ENCODE assay signal across 1 cellular context in the genomic region with DNA sequence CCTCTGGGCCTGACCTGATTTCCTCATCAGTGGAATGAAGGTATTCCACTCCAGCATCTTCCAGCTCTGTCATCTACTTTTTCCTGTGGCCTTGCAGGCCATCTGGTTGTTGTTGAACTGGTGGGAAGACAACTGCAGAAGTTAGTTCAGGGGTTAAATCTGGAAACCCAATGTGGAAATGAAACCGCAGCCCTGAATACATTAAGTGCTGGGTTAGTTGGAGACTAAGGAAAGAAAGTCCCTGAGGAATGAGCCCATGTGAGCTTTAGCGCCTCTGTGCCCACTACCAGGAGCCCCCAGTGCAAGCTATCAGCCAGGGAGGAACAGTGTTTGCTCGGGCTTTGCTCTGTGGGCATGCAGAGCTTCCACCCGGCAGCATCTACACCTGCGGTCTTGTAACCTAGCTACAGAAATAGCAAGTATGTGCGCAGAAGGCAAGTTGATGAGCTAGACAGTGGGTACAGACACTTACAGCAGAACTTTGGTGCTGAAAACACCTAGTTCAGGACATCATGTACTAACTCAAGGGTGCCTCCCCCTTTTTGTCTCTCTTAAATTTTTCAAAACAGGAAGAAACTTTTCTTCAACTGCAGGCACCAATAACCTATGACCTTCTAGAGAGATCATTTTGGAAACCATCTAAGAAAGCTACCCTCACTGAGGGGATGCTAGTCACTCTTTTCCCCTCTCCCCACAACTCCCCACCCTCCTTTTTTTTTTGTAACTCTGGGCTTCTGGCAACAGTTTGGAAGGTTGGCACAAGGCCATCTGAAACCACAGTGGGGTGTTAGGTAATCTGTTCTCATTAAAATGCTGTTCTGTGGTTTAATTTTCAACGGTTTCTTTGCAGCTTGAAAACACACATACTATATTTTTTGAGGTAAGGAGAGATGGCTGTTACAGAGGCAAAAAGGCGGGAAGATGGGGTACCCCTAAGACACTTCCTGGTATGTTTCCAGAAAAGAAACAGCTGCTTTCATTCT.
TF ChIP-seq lines count a peak whose summit lies in the region.

No MANE protein-coding gene starts in this region.

TF ChIP-seq in GM12878, 131 proteins besides CTCF, POLR2A, EP300 and RAD21 (continued from another document and continues in another):
- TF ChIP-seq, protein P1, sequence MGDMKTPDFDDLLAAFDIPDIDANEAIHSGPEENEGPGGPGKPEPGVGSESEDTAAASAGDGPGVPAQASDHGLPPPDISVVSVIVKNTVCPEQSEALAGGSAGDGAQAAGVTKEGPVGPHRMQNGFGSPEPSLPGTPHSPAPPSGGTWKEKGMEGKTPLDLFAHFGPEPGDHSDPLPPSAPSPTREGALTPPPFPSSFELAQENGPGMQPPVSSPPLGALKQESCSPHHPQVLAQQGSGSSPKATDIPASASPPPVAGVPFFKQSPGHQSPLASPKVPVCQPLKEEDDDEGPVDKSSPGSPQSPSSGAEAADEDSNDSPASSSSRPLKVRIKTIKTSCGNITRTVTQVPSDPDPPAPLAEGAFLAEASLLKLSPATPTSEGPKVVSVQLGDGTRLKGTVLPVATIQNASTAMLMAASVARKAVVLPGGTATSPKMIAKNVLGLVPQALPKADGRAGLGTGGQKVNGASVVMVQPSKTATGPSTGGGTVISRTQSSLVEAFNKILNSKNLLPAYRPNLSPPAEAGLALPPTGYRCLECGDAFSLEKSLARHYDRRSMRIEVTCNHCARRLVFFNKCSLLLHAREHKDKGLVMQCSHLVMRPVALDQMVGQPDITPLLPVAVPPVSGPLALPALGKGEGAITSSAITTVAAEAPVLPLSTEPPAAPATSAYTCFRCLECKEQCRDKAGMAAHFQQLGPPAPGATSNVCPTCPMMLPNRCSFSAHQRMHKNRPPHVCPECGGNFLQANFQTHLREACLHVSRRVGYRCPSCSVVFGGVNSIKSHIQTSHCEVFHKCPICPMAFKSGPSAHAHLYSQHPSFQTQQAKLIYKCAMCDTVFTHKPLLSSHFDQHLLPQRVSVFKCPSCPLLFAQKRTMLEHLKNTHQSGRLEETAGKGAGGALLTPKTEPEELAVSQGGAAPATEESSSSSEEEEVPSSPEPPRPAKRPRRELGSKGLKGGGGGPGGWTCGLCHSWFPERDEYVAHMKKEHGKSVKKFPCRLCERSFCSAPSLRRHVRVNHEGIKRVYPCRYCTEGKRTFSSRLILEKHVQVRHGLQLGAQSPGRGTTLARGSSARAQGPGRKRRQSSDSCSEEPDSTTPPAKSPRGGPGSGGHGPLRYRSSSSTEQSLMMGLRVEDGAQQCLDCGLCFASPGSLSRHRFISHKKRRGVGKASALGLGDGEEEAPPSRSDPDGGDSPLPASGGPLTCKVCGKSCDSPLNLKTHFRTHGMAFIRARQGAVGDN (IDR thresholded peaks at IDR 0.05), result 0 out of 2 replicates have a peak, but pooled peaks have one; percentile 68
- TF ChIP-seq NBN (IDR thresholded peaks at IDR 0.05), result 0 out of 2 replicates have a peak, but pooled peaks have one; percentile 80
- TF ChIP-seq NR2C1 (IDR thresholded peaks at IDR 0.05), result peak; percentile 79
- TF ChIP-seq ZNF622 (IDR thresholded peaks at IDR 0.05), result no peak
- TF ChIP-seq SP1 (IDR thresholded peaks at IDR 0.05; ENCODE audit: low read depth, low read length), result no peak
- TF ChIP-seq CHD1 (IDR thresholded peaks at IDR 0.05; ENCODE audit: low read depth, low read length), result peak; percentile 54; the same call in 1 of the 2 replicates
- TF ChIP-seq ATF2 (IDR thresholded peaks at IDR 0.05; ENCODE audit: low read length), result no peak
- TF ChIP-seq TBL1XR1 (IDR thresholded peaks at IDR 0.05; ENCODE audit: low read depth, low read length), result 0 out of 2 replicates have a peak, but pooled peaks have one; percentile 13
- peak; percentile 14; the same call in 1 of the 2 replicates for TF ChIP-seq PKNOX1 (IDR thresholded peaks at IDR 0.05)
- no peak for TF ChIP-seq CEBPZ (IDR thresholded peaks at IDR 0.05; ENCODE audit: low read depth, low read length)
- peak; percentile 62; the same call in 1 of the 2 replicates for TF ChIP-seq PAX5 (IDR thresholded peaks at IDR 0.05; ENCODE audit: borderline replicate concordance, low read depth, low read length)
- TF ChIP-seq JUNB (IDR thresholded peaks at IDR 0.05), result no peak
- no peak for TF ChIP-seq GABPA (IDR thresholded peaks at IDR 0.05; ENCODE audit: low read depth)
- TF ChIP-seq, protein P2, sequence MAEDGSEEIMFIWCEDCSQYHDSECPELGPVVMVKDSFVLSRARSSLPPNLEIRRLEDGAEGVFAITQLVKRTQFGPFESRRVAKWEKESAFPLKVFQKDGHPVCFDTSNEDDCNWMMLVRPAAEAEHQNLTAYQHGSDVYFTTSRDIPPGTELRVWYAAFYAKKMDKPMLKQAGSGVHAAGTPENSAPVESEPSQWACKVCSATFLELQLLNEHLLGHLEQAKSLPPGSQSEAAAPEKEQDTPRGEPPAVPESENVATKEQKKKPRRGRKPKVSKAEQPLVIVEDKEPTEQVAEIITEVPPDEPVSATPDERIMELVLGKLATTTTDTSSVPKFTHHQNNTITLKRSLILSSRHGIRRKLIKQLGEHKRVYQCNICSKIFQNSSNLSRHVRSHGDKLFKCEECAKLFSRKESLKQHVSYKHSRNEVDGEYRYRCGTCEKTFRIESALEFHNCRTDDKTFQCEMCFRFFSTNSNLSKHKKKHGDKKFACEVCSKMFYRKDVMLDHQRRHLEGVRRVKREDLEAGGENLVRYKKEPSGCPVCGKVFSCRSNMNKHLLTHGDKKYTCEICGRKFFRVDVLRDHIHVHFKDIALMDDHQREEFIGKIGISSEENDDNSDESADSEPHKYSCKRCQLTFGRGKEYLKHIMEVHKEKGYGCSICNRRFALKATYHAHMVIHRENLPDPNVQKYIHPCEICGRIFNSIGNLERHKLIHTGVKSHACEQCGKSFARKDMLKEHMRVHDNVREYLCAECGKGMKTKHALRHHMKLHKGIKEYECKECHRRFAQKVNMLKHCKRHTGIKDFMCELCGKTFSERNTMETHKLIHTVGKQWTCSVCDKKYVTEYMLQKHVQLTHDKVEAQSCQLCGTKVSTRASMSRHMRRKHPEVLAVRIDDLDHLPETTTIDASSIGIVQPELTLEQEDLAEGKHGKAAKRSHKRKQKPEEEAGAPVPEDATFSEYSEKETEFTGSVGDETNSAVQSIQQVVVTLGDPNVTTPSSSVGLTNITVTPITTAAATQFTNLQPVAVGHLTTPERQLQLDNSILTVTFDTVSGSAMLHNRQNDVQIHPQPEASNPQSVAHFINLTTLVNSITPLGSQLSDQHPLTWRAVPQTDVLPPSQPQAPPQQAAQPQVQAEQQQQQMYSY (CRISPR knock-in tag; IDR thresholded peaks at IDR 0.05), result no peak
- TF ChIP-seq, protein P3, sequence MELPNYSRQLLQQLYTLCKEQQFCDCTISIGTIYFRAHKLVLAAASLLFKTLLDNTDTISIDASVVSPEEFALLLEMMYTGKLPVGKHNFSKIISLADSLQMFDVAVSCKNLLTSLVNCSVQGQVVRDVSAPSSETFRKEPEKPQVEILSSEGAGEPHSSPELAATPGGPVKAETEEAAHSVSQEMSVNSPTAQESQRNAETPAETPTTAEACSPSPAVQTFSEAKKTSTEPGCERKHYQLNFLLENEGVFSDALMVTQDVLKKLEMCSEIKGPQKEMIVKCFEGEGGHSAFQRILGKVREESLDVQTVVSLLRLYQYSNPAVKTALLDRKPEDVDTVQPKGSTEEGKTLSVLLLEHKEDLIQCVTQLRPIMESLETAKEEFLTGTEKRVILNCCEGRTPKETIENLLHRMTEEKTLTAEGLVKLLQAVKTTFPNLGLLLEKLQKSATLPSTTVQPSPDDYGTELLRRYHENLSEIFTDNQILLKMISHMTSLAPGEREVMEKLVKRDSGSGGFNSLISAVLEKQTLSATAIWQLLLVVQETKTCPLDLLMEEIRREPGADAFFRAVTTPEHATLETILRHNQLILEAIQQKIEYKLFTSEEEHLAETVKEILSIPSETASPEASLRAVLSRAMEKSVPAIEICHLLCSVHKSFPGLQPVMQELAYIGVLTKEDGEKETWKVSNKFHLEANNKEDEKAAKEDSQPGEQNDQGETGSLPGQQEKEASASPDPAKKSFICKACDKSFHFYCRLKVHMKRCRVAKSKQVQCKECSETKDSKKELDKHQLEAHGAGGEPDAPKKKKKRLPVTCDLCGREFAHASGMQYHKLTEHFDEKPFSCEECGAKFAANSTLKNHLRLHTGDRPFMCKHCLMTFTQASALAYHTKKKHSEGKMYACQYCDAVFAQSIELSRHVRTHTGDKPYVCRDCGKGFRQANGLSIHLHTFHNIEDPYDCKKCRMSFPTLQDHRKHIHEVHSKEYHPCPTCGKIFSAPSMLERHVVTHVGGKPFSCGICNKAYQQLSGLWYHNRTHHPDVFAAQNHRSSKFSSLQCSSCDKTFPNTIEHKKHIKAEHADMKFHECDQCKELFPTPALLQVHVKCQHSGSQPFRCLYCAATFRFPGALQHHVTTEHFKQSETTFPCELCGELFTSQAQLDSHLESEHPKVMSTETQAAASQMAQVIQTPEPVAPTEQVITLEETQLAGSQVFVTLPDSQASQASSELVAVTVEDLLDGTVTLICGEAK (IDR thresholded peaks at IDR 0.05; ENCODE audit: borderline replicate concordance), result no peak
- TF ChIP-seq, protein P4, sequence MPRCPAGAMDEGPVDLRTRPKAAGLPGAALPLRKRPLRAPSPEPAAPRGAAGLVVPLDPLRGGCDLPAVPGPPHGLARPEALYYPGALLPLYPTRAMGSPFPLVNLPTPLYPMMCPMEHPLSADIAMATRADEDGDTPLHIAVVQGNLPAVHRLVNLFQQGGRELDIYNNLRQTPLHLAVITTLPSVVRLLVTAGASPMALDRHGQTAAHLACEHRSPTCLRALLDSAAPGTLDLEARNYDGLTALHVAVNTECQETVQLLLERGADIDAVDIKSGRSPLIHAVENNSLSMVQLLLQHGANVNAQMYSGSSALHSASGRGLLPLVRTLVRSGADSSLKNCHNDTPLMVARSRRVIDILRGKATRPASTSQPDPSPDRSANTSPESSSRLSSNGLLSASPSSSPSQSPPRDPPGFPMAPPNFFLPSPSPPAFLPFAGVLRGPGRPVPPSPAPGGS (IDR thresholded peaks at IDR 0.05; ENCODE audit: borderline replicate concordance, insufficient read depth, low read depth, low read length, poor library complexity, severe bottlenecking), result no peak
- TF ChIP-seq, protein P5, sequence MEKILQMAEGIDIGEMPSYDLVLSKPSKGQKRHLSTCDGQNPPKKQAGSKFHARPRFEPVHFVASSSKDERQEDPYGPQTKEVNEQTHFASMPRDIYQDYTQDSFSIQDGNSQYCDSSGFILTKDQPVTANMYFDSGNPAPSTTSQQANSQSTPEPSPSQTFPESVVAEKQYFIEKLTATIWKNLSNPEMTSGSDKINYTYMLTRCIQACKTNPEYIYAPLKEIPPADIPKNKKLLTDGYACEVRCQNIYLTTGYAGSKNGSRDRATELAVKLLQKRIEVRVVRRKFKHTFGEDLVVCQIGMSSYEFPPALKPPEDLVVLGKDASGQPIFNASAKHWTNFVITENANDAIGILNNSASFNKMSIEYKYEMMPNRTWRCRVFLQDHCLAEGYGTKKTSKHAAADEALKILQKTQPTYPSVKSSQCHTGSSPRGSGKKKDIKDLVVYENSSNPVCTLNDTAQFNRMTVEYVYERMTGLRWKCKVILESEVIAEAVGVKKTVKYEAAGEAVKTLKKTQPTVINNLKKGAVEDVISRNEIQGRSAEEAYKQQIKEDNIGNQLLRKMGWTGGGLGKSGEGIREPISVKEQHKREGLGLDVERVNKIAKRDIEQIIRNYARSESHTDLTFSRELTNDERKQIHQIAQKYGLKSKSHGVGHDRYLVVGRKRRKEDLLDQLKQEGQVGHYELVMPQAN (conservative IDR thresholded peaks at IDR 0.05), result no peak
- TF ChIP-seq IRF3 (IDR thresholded peaks at IDR 0.05), result no peak
- TF ChIP-seq ZNF384 (IDR thresholded peaks at IDR 0.05; ENCODE audit: borderline replicate concordance, low read depth, low read length), result peak; percentile 51
